8 cellular contexts compared by ENCODE assay signal in genomic region chr19:50511069-50511822, GRCh38. TPM values are rescaled to one million over a fixed set of nuclear protein-coding genes. Genes with fewer than 3 reads are reported as not detected.
DNase-seq lines count a peak whose midpoint lies in the region; ATAC-seq lines count a peak whose summit lies in the region.

Gene JOSD2 (minus strand): TSS chr19:50511191. CDS start chr19:50510431, 760 bp downstream.

- intact Hi-C loops in dendritic cell treated with granulocyte-macrophage colony-stimulating factor and Interleukin-4, amounts not matched to agents 40 ng/mL and 50 ng/mL, for 4 days (cut with micrococcal nuclease) = loop anchor here (1.0 kb wide), 1 partner anchor 35 kb away; the partner anchor contains the start of genes EMC10 and GARIN5A

- H3K4me1 Mint-ChIP-seq in dendritic cell treated with granulocyte-macrophage colony-stimulating factor and Interleukin-4, amounts not matched to agents 40 ng/mL and 50 ng/mL, for 4 days (ENCODE audit: low read depth) = peaks cover 42% of the 10 kb centered on the region

- H3K27me3 Mint-ChIP-seq in dendritic cell treated with granulocyte-macrophage colony-stimulating factor and Interleukin-4, amounts not matched to agents 40 ng/mL and 50 ng/mL, for 4 days = peaks cover 28% of the 10 kb centered on the region

- H3K4me3 Mint-ChIP-seq in dendritic cell treated with granulocyte-macrophage colony-stimulating factor and Interleukin-4, amounts not matched to agents 40 ng/mL and 50 ng/mL, for 4 days = peak within 1 kb of the TSS; percentile 72

- H3K9me3 Mint-ChIP-seq in dendritic cell treated with granulocyte-macrophage colony-stimulating factor and Interleukin-4, amounts not matched to agents 40 ng/mL and 50 ng/mL, for 4 days = no peaks in the 10 kb centered on the region

- peak within 1 kb of the TSS; percentile 84 for H3K27ac Mint-ChIP-seq in dendritic cell treated with granulocyte-macrophage colony-stimulating factor and Interleukin-4, amounts not matched to agents 40 ng/mL and 50 ng/mL, for 4 days

- ATAC-seq in GM19372 (IDR thresholded peaks at IDR 0.05; ENCODE audit: low read depth, unreplicated experiment) = peak; percentile 94
- peak; percentile 72 for ATAC-seq in HG03558 (IDR thresholded peaks at IDR 0.05; ENCODE audit: extremely low read depth, unreplicated experiment)
- peak; percentile 86 for ATAC-seq in left lobe of liver

- peaks cover 44% of the 10 kb centered on the region for H3K36me3 Mint-ChIP-seq in dendritic cell treated with granulocyte-macrophage colony-stimulating factor and Interleukin-4, amounts not matched to agents 40 ng/mL and 50 ng/mL, for 4 days (ENCODE audit: low read depth)

- DNase-seq in C1 segment of cervical spinal cord (lab: John Stamatoyannopoulos, UW) (peak; percentile 86 to 99 (median 96)), NCI-H774 (lab: John Stamatoyannopoulos, UW) (peak; percentile 98), left lobe of liver (ENCODE audit: low spot score) (peak; percentile 99)
- peak; percentile 97 to 98 for DNase-seq in activated CD4-positive, alpha-beta T cell treated with anti-CD3 and anti-CD28 coated beads, Interleukin-2, amount 50 U/mL, for 4 hours
- DNase-seq in stimulated activated CD4-positive, alpha-beta T cell treated with anti-CD3 and anti-CD28 coated beads, Interleukin-2, amount 100 ng/mL, for 4 hours (ENCODE audit: low read depth) = peak; percentile 98

RNA-seq across cellular contexts. Expression of gene JOSD2, which starts in this region (rescaled TPM):
- total RNA-seq in left lobe of liver = 22.8 TPM

Comparison
In these comparisons a context has a peak if more than half of its experiments do, and no peak if none do; other contexts are left out.
1. Peak in every context shown above with its lines: DNase-seq and ATAC-seq.